ENCODE assay signal across 19 cellular contexts in genomic region chr17:47837401-47838039, GRCh38. TPM values are rescaled to one million over a fixed set of nuclear protein-coding genes. Genes with fewer than 3 reads are reported as not detected.
DNase-seq lines count a peak whose midpoint lies in the region; ATAC-seq and TF ChIP-seq lines count a peak whose summit lies in the region.
"Had no signal": no experiment of that assay in that cellular context is flagged by ENCODE, and none has a peak within 500 bp of the region (broad histone marks: within the 10 kb centered on the region; RNA-seq: fewer than 3 reads in every experiment).

No MANE protein-coding gene starts in this region.

- WGBS in aorta, 2 donors = 71 to 77% methylated on average over 13 of the region's 13 CpGs

- no peak overlapping the region for H3K27ac ChIP-seq in aorta (ENCODE audit: low read depth in 1 of 2, low read length in 2 of 2)
- H3K27ac ChIP-seq: SJCRH30, vagina had no signal

- no peaks in the 10 kb centered on the region for H3K27me3 ChIP-seq in aorta (ENCODE audit: control insufficient read depth in 1 of 2, insufficient read depth in 2 of 2, low read length in 1 of 2)
- H3K27me3 ChIP-seq: esophagus squamous epithelium, SJCRH30, vagina had no signal

- no peaks in the 10 kb centered on the region for H3K4me1 ChIP-seq in aorta (ENCODE audit: control insufficient read depth in 1 of 2, insufficient read depth in 2 of 2, low read length in 2 of 2)

- H3K4me1 Mint-ChIP-seq in type B pancreatic cell (ENCODE audit: unreplicated experiment) = peaks cover 9% of the 10 kb centered on the region

- no peak overlapping the region for H3K4me3 Mint-ChIP-seq in type B pancreatic cell
- H3K4me3 Mint-ChIP-seq: stimulated activated naive CD8-positive, alpha-beta T cell treated with anti-CD3 and anti-CD28 coated beads, Interleukin-15, Interleukin-2, amounts not matched to agents 100 ng/mL and 50 ng/mL, for 24 hours had no signal

- no peaks in the 10 kb centered on the region for H3K9me3 ChIP-seq in aorta (ENCODE audit: control insufficient read depth, low read length)
- H3K9me3 ChIP-seq: esophagus squamous epithelium, SJCRH30, vagina had no signal

- no peak for ATAC-seq in left ventricle myocardium superior
- ATAC-seq in Right ventricle myocardium inferior = no peak
- ATAC-seq in left lobe of liver = no peak
- ATAC-seq in aorta (ENCODE audit: low FRiP score) = no peak
- ATAC-seq: activated CD4-positive, CD25-positive, alpha-beta regulatory T cell treated with anti-CD3 and anti-CD28 coated beads, Interleukin-2, amount 50 U/mL, for 24 hours had no signal

- no peaks in the 10 kb centered on the region for H3K27me3 Mint-ChIP-seq in type B pancreatic cell
- H3K27me3 Mint-ChIP-seq: stimulated activated naive CD8-positive, alpha-beta T cell treated with anti-CD3 and anti-CD28 coated beads, Interleukin-15, Interleukin-2, amounts not matched to agents 100 ng/mL and 50 ng/mL, for 24 hours had no signal

- no peaks in the 10 kb centered on the region for H3K9me3 Mint-ChIP-seq in type B pancreatic cell
- H3K9me3 Mint-ChIP-seq: stimulated activated naive CD8-positive, alpha-beta T cell treated with anti-CD3 and anti-CD28 coated beads, Interleukin-15, Interleukin-2, amounts not matched to agents 100 ng/mL and 50 ng/mL, for 24 hours had no signal

- intact Hi-C loops in left ventricle myocardium superior (cut with micrococcal nuclease) = no loop called here
- intact Hi-C loops in Right ventricle myocardium inferior (cut with DNase I) = no loop called here
- intact Hi-C loops in aorta (cut with DNase I) = no loop called here

- H3K36me3 Mint-ChIP-seq in type B pancreatic cell = no peaks in the 10 kb centered on the region

- no peaks in the 10 kb centered on the region for H3K36me3 ChIP-seq in aorta (ENCODE audit: control insufficient read depth in 1 of 2, insufficient read depth in 2 of 2, low read length in 1 of 2)
- H3K36me3 ChIP-seq: SJCRH30 had no signal

- DNase-seq in left ventricle myocardium superior = peak; percentile 41
- DNase-seq in Right ventricle myocardium inferior (ENCODE audit: missing footprints) = no peak
- peak; percentile 70 for DNase-seq in RPMI7951 (ENCODE audit: low read depth)
- DNase-seq in kidney tubule cell (ENCODE audit: low spot score) = peak; percentile 66
- DNase-seq in type B pancreatic cell (ENCODE audit: extremely low spot score, unreplicated experiment) = no peak
- no peak for DNase-seq in left lobe of liver (ENCODE audit: low spot score)
- DNase-seq in aorta = no peak
- DNase-seq in DMS79 treated with DMSO at 0.1 percent for 48 hours (lab: John Stamatoyannopoulos, UW) = no peak
- DNase-seq: activated gamma-delta T cell treated with Interleukin-2 at 50 U/mL for 16 hours; esophagus squamous epithelium; left cardiac atrium; NK-92 treated with Interleukin-12 subunit alpha and Interleukin-12 subunit beta, amount 100 ng/mL, for 24 hours; SJCRH30; stimulated activated CD4-positive, alpha-beta T cell treated with anti-CD3 and anti-CD28 coated beads, Interleukin-15, amount 100 ng/mL, for 24 hours; T-helper 2 cell had no signal

- no peak for TF ChIP-seq CTCF in type B pancreatic cell (conservative IDR thresholded peaks at IDR 0.05)

- H3K27ac Mint-ChIP-seq in type B pancreatic cell = peak overlapping the region; percentile 51
- H3K27ac Mint-ChIP-seq: stimulated activated naive CD8-positive, alpha-beta T cell treated with anti-CD3 and anti-CD28 coated beads, Interleukin-15, Interleukin-2, amounts not matched to agents 100 ng/mL and 50 ng/mL, for 24 hours had no signal

- no peak overlapping the region for H3K4me3 ChIP-seq in aorta (ENCODE audit: low read length in 2 of 2)
- H3K4me3 ChIP-seq: esophagus squamous epithelium, SJCRH30, vagina had no signal

RNA-seq across cellular contexts. Expression of gene SCRN2, which starts 3.6 kb away (rescaled TPM):
- total RNA-seq in left ventricle myocardium superior (33.8 TPM), Right ventricle myocardium inferior (27.0 TPM), type B pancreatic cell (ENCODE audit: low replicate concordance) (34.9 and 45.2 TPM in 2 replicates), left lobe of liver (28.4 TPM), aorta (10 to 100 TPM; 19.3 to 37.6 TPM)
- total RNA-seq in RPMI7951 (2014; rRNA removed; shearing (Covaris generic)) = 17.8 and 18.4 TPM in 2 replicates
- polyA plus RNA-seq in aorta = 10 to 100 TPM; 21.2 to 64.1 TPM

RNA-seq across cellular contexts. Expression of gene LRRC46, which starts 6.0 kb away (rescaled TPM):
- total RNA-seq in left ventricle myocardium superior = not detected
- 0.30 TPM for total RNA-seq in Right ventricle myocardium inferior
- 0.10 TPM in 1 of 2 replicates, not detected in the other for total RNA-seq in RPMI7951 (2014; rRNA removed; shearing (Covaris generic))
- 0.64 and 2.8 TPM in 2 replicates for total RNA-seq in type B pancreatic cell (ENCODE audit: low replicate concordance)
- total RNA-seq in left lobe of liver = 0.40 TPM
- total RNA-seq in aorta = under 1 TPM in 1 of 2 donors, not detected in 1; 0.51 TPM
- under 1 TPM in 1 of 2 donors, not detected in 1; 0.87 TPM for polyA plus RNA-seq in aorta
- total RNA-seq: bronchial epithelial cell, left cardiac atrium, vagina had no signal

RNA-seq across cellular contexts. Expression of gene MRPL10, which starts 6.2 kb away (rescaled TPM):
- total RNA-seq in left ventricle myocardium superior (53.5 TPM), Right ventricle myocardium inferior (54.9 TPM), type B pancreatic cell (ENCODE audit: low replicate concordance) (37.7 and 49.4 TPM in 2 replicates), left lobe of liver (16.4 TPM), aorta (10 to 100 TPM; 21.6 to 28.6 TPM)
- total RNA-seq in RPMI7951 (2014; rRNA removed; shearing (Covaris generic)) = 30.4 and 35.8 TPM in 2 replicates
- 10 to 100 TPM; 34.4 to 42.2 TPM for polyA plus RNA-seq in aorta

RNA-seq across cellular contexts. Expression of gene SP6, which starts 13.4 kb away (rescaled TPM):
- total RNA-seq in left ventricle myocardium superior (0.15 TPM), Right ventricle myocardium inferior (0.19 TPM), type B pancreatic cell (ENCODE audit: low replicate concordance) (19.3 and 75.1 TPM in 2 replicates), left lobe of liver (0.08 TPM), aorta (under 1 TPM; 0.78 to 0.81 TPM)
- total RNA-seq in RPMI7951 (2014; rRNA removed; shearing (Covaris generic)) = not detected in 2 replicates
- under 1 TPM in 1 of 2 donors, not detected in 1; 0.25 TPM for polyA plus RNA-seq in aorta
- total RNA-seq: SJCRH30 had no signal

RNA-seq across cellular contexts. Expression of gene OSBPL7, which starts 15.9 kb away (rescaled TPM):
- total RNA-seq in left ventricle myocardium superior (4.0 TPM), Right ventricle myocardium inferior (5.4 TPM), type B pancreatic cell (ENCODE audit: low replicate concordance) (9.1 and 20.3 TPM in 2 replicates), left lobe of liver (1.0 TPM), aorta (10 to 100 TPM; 10.7 to 21.1 TPM)
- total RNA-seq in RPMI7951 (2014; rRNA removed; shearing (Covaris generic)) = 2.6 and 3.4 TPM in 2 replicates
- 10 to 100 TPM in 1 of 2 donors, 1 to 10 TPM in 1; 8.9 to 20.1 TPM for polyA plus RNA-seq in aorta

Comparison
In these comparisons a context has a peak if more than half of its experiments do, and no peak if none do; other contexts are left out.
1. DNase-seq: peak in left ventricle myocardium superior (single experiment), RPMI7951 (single experiment) and kidney tubule cell (single experiment); none in Right ventricle myocardium inferior (single experiment), type B pancreatic cell (single experiment), left lobe of liver (single experiment), aorta (0 of 2) and DMS79 treated with DMSO at 0.1 percent for 48 hours (single experiment).